8 cellular contexts compared by ENCODE assay signal in genomic region chr2:199955339-199956061, GRCh38. TPM values are rescaled to one million over a fixed set of nuclear protein-coding genes. Genes with fewer than 3 reads are reported as not detected.
DNase-seq lines count a peak whose midpoint lies in the region; TF ChIP-seq lines count a peak whose summit lies in the region.

MAIP1 (plus strand) TSS chr2:199955582; CDS start chr2:199955799, 217 bp downstream.
TYW5 (minus strand) TSS chr2:199955491; CDS start chr2:199955470, 21 bp downstream.

- H2AFZ ChIP-seq in H9 (ENCODE audit: low read length) = peak within 1 kb of the TSS; percentile 1
- peak within 1 kb of the TSS; percentile 66 for H2AFZ ChIP-seq in neural cell (ENCODE audit: low read depth, low read length)

- H3K56ac ChIP-seq in H9 (ENCODE audit: insufficient read length, low read depth, low read length) = no peak within 1 kb of the TSS

- TF ChIP-seq EP300 in neural cell (conservative IDR thresholded peaks at IDR 0.05; ENCODE audit: poor library complexity, severe bottlenecking) (peak; percentile 28), stomach (IDR thresholded peaks at IDR 0.05) (no peak)

- peaks cover 24 to 29% of the 10 kb centered on the region in 2 experiments for H3K4me1 Mint-ChIP-seq in H9

- H3K18ac ChIP-seq in H9 (ENCODE audit: insufficient read length, low read depth, low read length) = peak within 1 kb of the TSS; percentile 94

- peak; percentile 31; the same call in 2 of the 3 replicates for TF ChIP-seq CTCF in H9 (conservative IDR thresholded peaks at IDR 0.05)
- peak; percentile 23 for TF ChIP-seq CTCF in fibroblast of villous mesenchyme (IDR thresholded peaks at IDR 0.05; ENCODE audit: insufficient read depth, low read depth, low read length)
- TF ChIP-seq CTCF in neural cell (IDR thresholded peaks at IDR 0.05; ENCODE audit: poor library complexity, severe bottlenecking) = peak; percentile 63
- peak in 2 of 7 experiments; percentile 10 to 25 for TF ChIP-seq CTCF in stomach (IDR thresholded peaks at IDR 0.05)

- H3K79me2 ChIP-seq in H9 (ENCODE audit: insufficient read depth, low read length) (peaks cover 20% of the 10 kb centered on the region; the same call in 1 of the 2 replicates), neural cell (replicated peaks; ENCODE audit: insufficient read depth, low read length) (peaks cover 44% of the 10 kb centered on the region)

- no peaks in the 10 kb centered on the region for H3K27me3 Mint-ChIP-seq in H9 (ENCODE audit: low read depth)

- DNase-seq in G401 (ENCODE audit: low spot score) (peak; percentile 88), H9 (peak; percentile 81), M059J (ENCODE audit: low read depth) (peak; percentile 77), SHP77 treated with DMSO at 0.1 percent for 48 hours (lab: John Stamatoyannopoulos, UW) (peak; percentile 88), fibroblast of villous mesenchyme (ENCODE audit: low read depth) (peak; percentile 89), stomach (peak; percentile 84)
- peak; percentile 93 for DNase-seq in activated effector memory CD4-positive, alpha-beta T cell treated with anti-CD3 and anti-CD28 coated beads, Interleukin-2, amount 50 U/mL, for 16 hours

- no peak within 1 kb of the TSS for H3K4ac ChIP-seq in H9 (ENCODE audit: low read depth, low read length)

- no peak within 1 kb of the TSS for H2BK120ac ChIP-seq in H9 (ENCODE audit: low read depth, low read length, poor library complexity, severe bottlenecking)

- no peaks in the 10 kb centered on the region for H3K27me3 ChIP-seq in H9 (ENCODE audit: insufficient read depth, low read length)
- no peaks in the 10 kb centered on the region for H3K27me3 ChIP-seq in neural cell (ENCODE audit: insufficient read depth, low read depth, low read length)
- H3K27me3 ChIP-seq in stomach = no peaks in the 10 kb centered on the region

- H3K9ac ChIP-seq in H9 (ENCODE audit: extremely low read depth, insufficient read length, low read length) (peak within 1 kb of the TSS; percentile 93), neural cell (ENCODE audit: low read length) (peak within 1 kb of the TSS; percentile 83)

- no peaks in the 10 kb centered on the region for H3K9me3 Mint-ChIP-seq in H9

- H3K14ac ChIP-seq in H9 (ENCODE audit: insufficient read depth, low read length) = peak within 1 kb of the TSS; percentile 94

- no peaks in the 10 kb centered on the region for H4K20me1 ChIP-seq in H9 (ENCODE audit: control insufficient read depth, insufficient read depth, insufficient read length)
- no peaks in the 10 kb centered on the region for H4K20me1 ChIP-seq in neural cell (ENCODE audit: insufficient read depth)

- peaks cover 21 to 42% (median 35%) of the 10 kb centered on the region in 3 experiments for H3K36me3 Mint-ChIP-seq in H9 (ENCODE audit: insufficient read depth in 1 of 3, low read depth in 3 of 3)

- H2AK5ac ChIP-seq in H9 (ENCODE audit: insufficient read length, low read length) = no peak within 1 kb of the TSS

- H3K27ac ChIP-seq in H9 (ENCODE audit: insufficient read length, low read depth, low read length) = peak within 1 kb of the TSS; percentile 20
- H3K27ac ChIP-seq in neural cell (ENCODE audit: low read length) = peak within 1 kb of the TSS; percentile 87
- H3K27ac ChIP-seq in stomach = peak within 1 kb of the TSS; percentile 84 to 97 (median 89)

- H3K9me3 ChIP-seq in H9 (ENCODE audit: control insufficient read depth, low read depth, low read length) (no peaks in the 10 kb centered on the region), neural cell (ENCODE audit: low read length) (no peaks in the 10 kb centered on the region), stomach (no peaks in the 10 kb centered on the region)

- H3K4me2 ChIP-seq in H9 (ENCODE audit: insufficient read depth, insufficient read length, low read length) (peak within 1 kb of the TSS; percentile 82), neural cell (ENCODE audit: low read length) (peak within 1 kb of the TSS; percentile 75)

- H3F3A ChIP-seq in neural cell (ENCODE audit: insufficient read depth, low read length, poor library complexity, severe bottlenecking) = no peaks in the 10 kb centered on the region

- no peaks in the 10 kb centered on the region for H3K9me2 ChIP-seq in neural cell (ENCODE audit: insufficient read depth, low read length)

- H3K36me3 ChIP-seq in neural cell (ENCODE audit: insufficient read depth, low read length) (peaks cover 6% of the 10 kb centered on the region), stomach (peaks cover 4 to 31% (median 24%) of the 10 kb centered on the region in 4 donors)

- H3K79me1 ChIP-seq in H9 (ENCODE audit: insufficient read depth, low read depth, low read length, poor library complexity, severe bottlenecking) = peaks cover 5% of the 10 kb centered on the region

- H2BK12ac ChIP-seq in H9 (ENCODE audit: insufficient read length, low read depth, low read length) = no peak within 1 kb of the TSS

- H2BK5ac ChIP-seq in H9 (ENCODE audit: insufficient read length, low read length) = peak within 1 kb of the TSS; percentile 21

- peak in 1 of 4 donors; percentile 47 for TF ChIP-seq POLR2A in stomach (IDR thresholded peaks at IDR 0.05)

- H3K4me1 ChIP-seq in H9 (ENCODE audit: insufficient read depth, low read length) (peaks cover 3% of the 10 kb centered on the region; the same call in 1 of the 2 replicates), stomach (peaks cover 23 to 71% (median 50%) of the 10 kb centered on the region in 4 donors)

- peak within 1 kb of the TSS; percentile 37 for H4K5ac ChIP-seq in H9 (ENCODE audit: insufficient read length, low read depth, low read length)

- H2BK20ac ChIP-seq in H9 (ENCODE audit: low read depth, low read length, poor library complexity, severe bottlenecking) = no peak within 1 kb of the TSS

- H3K4me3 Mint-ChIP-seq in H9 = peak within 1 kb of the TSS; percentile 98

- no peak within 1 kb of the TSS for H4K8ac ChIP-seq in H9 (replicated peaks; ENCODE audit: insufficient read length, low read depth, low read length)

- H3K4me3 ChIP-seq in fibroblast of villous mesenchyme (ENCODE audit: low read depth, low read length) (peak within 1 kb of the TSS; percentile 89), neural cell (ENCODE audit: low read length) (peak within 1 kb of the TSS; percentile 88), stomach (peak within 1 kb of the TSS; percentile 81 to 97 (median 94))

- peaks cover 8% of the 10 kb centered on the region for H3K23me2 ChIP-seq in H9 (ENCODE audit: insufficient read length, low read depth, low read length, poor library complexity, severe bottlenecking)

- WGBS in H9 (ENCODE audit: extremely low coverage, insufficient read length, low lambda C conversion rate) = no CpG with 5 or more reads among the region's 64 CpGs
- 0 to 1% (median 0%) methylated on average over 23 to 64 of the region's 64 CpGs for WGBS in stomach, 5 donors

- intact Hi-C loops in stomach (cut with DNase I; ENCODE audit: low total_unique reads) = no loop called here

- TF ChIP-seq RAD21 in neural cell (conservative IDR thresholded peaks at IDR 0.05) = no peak

- no peak within 1 kb of the TSS for H3T11ph ChIP-seq in H9 (ENCODE audit: low read length)

- in situ Hi-C loops in G401 (cut with HindIII; ENCODE audit: low sequenced_read_pairs) = no loop called here

- H2BK15ac ChIP-seq in H9 (ENCODE audit: low read depth, low read length) = no peak within 1 kb of the TSS

- peak within 1 kb of the TSS; percentile 99 for H3K27ac Mint-ChIP-seq in H9

- H3K23ac ChIP-seq in H9 (ENCODE audit: insufficient read length, low read depth, low read length) = no peak within 1 kb of the TSS

- H4K91ac ChIP-seq in H9 (ENCODE audit: insufficient read length, low read depth, low read length) = no peak within 1 kb of the TSS

TF ChIP-seq in neural cell, 6 proteins besides CTCF, POLR2A, EP300 and RAD21 (continues in another document):
- TF ChIP-seq REST (IDR thresholded peaks at IDR 0.05; ENCODE audit: borderline replicate concordance) (peak; percentile 67), SMC3 (conservative IDR thresholded peaks at IDR 0.05; ENCODE audit: poor library complexity) (peak; percentile 46), EZH2 (IDR thresholded peaks at IDR 0.05; ENCODE audit: borderline replicate concordance, insufficient read depth, low read length, poor library complexity, severe bottlenecking) (no peak)

RNA-seq across cellular contexts. Expression of gene MAIP1, which starts in this region (rescaled TPM):
- total RNA-seq in G401 (2014; rRNA removed; shearing (Covaris generic)) = 20.3 and 29.3 TPM in 2 replicates
- total RNA-seq in H9 (2021) = 28.6 and 32.3 TPM in 2 replicates
- total RNA-seq in M059J (2014; rRNA removed; shearing (Covaris generic)) = 27.4 and 34.1 TPM in 2 replicates
- 22.9 and 29.8 TPM in 2 replicates for total RNA-seq in fibroblast of villous mesenchyme
- polyA plus RNA-seq in neural cell = 24.1 and 47.9 TPM in 2 replicates
- 32.4 and 40.4 TPM in 2 replicates for polyA minus RNA-seq in neural cell
- total RNA-seq in stomach = 10 to 100 TPM in 3 of 5 donors, 1 to 10 TPM in 1, not detected in 1; 7.0 to 30.4 (median 25.3) TPM
- 10 to 100 TPM; 11.4 to 22.9 (median 19.6) TPM for polyA plus RNA-seq in stomach

RNA-seq across cellular contexts. Expression of gene TYW5, which starts in this region (rescaled TPM):
- 3.7 and 7.4 TPM in 2 replicates for total RNA-seq in G401 (2014; rRNA removed; shearing (Covaris generic))
- total RNA-seq in H9 (2021) = 16.5 and 17.7 TPM in 2 replicates
- total RNA-seq in M059J (2014; rRNA removed; shearing (Covaris generic)) = 4.7 and 6.4 TPM in 2 replicates
- 10.3 and 12.1 TPM in 2 replicates for total RNA-seq in fibroblast of villous mesenchyme
- 15.2 and 15.8 TPM in 2 replicates for polyA plus RNA-seq in neural cell
- 19.2 and 21.2 TPM in 2 replicates for polyA minus RNA-seq in neural cell
- total RNA-seq in stomach = 10 to 100 TPM in 2 of 5 donors, 1 to 10 TPM in 3; 1.2 to 25.3 (median 4.9) TPM
- 1 to 10 TPM; 2.8 to 3.2 (median 3.2) TPM for polyA plus RNA-seq in stomach

Comparison
In these comparisons a context has a peak if more than half of its experiments do, and no peak if none do; other contexts are left out.
1. Peak in every context shown above with its lines: DNase-seq, H3K4me3 ChIP-seq and H3K27ac ChIP-seq.
2. H3K27ac ChIP-seq: peak in every context shown above with its lines; median percentile 89 in stomach; 87 in neural cell; 20 in H9.